Comparison of ENCODE assay signal across 2 cellular contexts in genomic region chr16:593406-593805, GRCh38.
TF ChIP-seq lines count a peak whose summit lies in the region.

No MANE protein-coding gene starts in this region.

TF ChIP-seq in IMR-90, 13 proteins besides CTCF, POLR2A, EP300 and RAD21:
- TF ChIP-seq USF2 (IDR thresholded peaks at IDR 0.05; ENCODE audit: low read depth, low read length) = no peak
- TF ChIP-seq BHLHE40 (IDR thresholded peaks at IDR 0.05; ENCODE audit: low read depth, low read length) = no peak
- no peak for TF ChIP-seq CEBPB (IDR thresholded peaks at IDR 0.05; ENCODE audit: low read depth, low read length)
- TF ChIP-seq RCOR1 (IDR thresholded peaks at IDR 0.05; ENCODE audit: insufficient replicate concordance, low read length) = no peak
- no peak for TF ChIP-seq MAZ (IDR thresholded peaks at IDR 0.05; ENCODE audit: borderline replicate concordance, low read depth, low read length)

TF ChIP-seq in SK-N-SH, 30 proteins besides CTCF, POLR2A, EP300 and RAD21:
- TF ChIP-seq POLR2AphosphoS5 (IDR thresholded peaks at IDR 0.05; ENCODE audit: low read depth, low read length) (no peak), RXRA (IDR thresholded peaks at IDR 0.05; ENCODE audit: borderline replicate concordance, low read depth) (no peak), GABPA (IDR thresholded peaks at IDR 0.05; ENCODE audit: low read depth) (no peak), ELF1 (IDR thresholded peaks at IDR 0.05) (no peak), USF2 (IDR thresholded peaks at IDR 0.05; ENCODE audit: borderline replicate concordance, low read depth, low read length) (no peak), GATA2 (CRISPR knock-in tag; IDR thresholded peaks at IDR 0.05) (no peak), IRF3 (IDR thresholded peaks at IDR 0.05; ENCODE audit: low read depth, low read length) (no peak), CHD2 (IDR thresholded peaks at IDR 0.05; ENCODE audit: low read length, partially characterized antibody) (no peak), FOSL2 (IDR thresholded peaks at IDR 0.05; ENCODE audit: borderline replicate concordance, low read depth) (no peak), NFIC (IDR thresholded peaks at IDR 0.05; ENCODE audit: borderline replicate concordance) (no peak), JUND (IDR thresholded peaks at IDR 0.05) (no peak)
TF ChIP-seq in SK-N-SH: peak in this region for 0.
